In the genomic region with DNA sequence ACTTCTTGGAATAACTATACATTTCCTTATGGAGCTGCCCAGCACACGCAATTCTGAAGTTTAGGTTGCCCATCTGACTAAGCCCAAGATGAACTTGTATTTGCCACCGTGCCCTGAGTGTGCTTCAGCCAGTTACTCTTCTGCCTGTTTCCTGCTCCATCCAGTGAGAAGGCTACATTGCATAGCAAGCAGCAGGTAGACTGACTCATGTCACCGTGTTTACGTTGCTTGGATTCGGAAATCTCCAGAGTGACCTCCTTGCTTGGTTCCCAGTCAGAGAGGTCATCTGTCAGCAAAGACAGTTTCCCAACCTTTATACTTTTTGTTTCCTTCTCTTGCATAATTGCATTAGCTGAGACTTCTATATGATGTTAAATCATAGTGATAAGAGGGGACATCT, we compare ENCODE assay signal across 25 cellular contexts. TPM values are rescaled to one million over a fixed set of nuclear protein-coding genes. Genes with fewer than 3 reads are reported as not detected.
DNase-seq lines count a peak whose midpoint lies in the region; ATAC-seq and TF ChIP-seq lines count a peak whose summit lies in the region.
"Had no signal": no experiment of that assay in that cellular context is flagged by ENCODE, and none has a peak within 500 bp of the region (broad histone marks: within the 10 kb centered on the region; RNA-seq: fewer than 3 reads in every experiment).

No MANE protein-coding gene starts in this region.

- no peaks in the 10 kb centered on the region for H3K9me3 ChIP-seq in OCI-LY7 (ENCODE audit: low read length)
- H3K9me3 ChIP-seq in osteoblast (ENCODE audit: low read depth, low read length) = no peaks in the 10 kb centered on the region
- H3K9me3 ChIP-seq: heart left ventricle, testis had no signal

- intact Hi-C loops in OCI-LY7 (cut with micrococcal nuclease; ENCODE audit: unreplicated experiment) = no loop called here

- peaks cover 0 to 2% of the 10 kb centered on the region in 2 donors for H3K9me3 Mint-ChIP-seq in activated T-cell treated with anti-CD3 and anti-CD28 coated beads, Interleukin-2, amount 50 U/mL, for 72 hours
- H3K9me3 Mint-ChIP-seq: activated B cell treated with CpG ODN at 0.5 μM for 24 hours; activated naive CD8-positive, alpha-beta T cell treated with anti-CD3 and anti-CD28 coated beads, Interleukin-2, amount 10 ng/mL, durations not matched to agents 7 days and 5 days; activated T-helper 1 cell treated with anti-CD3 and anti-CD28 coated beads, Interleukin-12 subunit alpha, Interleukin-12 subunit beta, Interleukin-2, Interleukin-4 antibody, amounts not matched to agents 30 ng/mL and 10 ng/mL and 1 ng/mL, durations not matched to agents 14 hours and 24 hours and 36 hours; IgD-negative memory B cell; stimulated activated memory B cell treated with anti-CD40 and anti-IgM and Interleukin-4, amounts not matched to agents 10 μg/mL and 1 μg/mL and 100 μg/mL, for 72 hours had no signal

- H2AFZ ChIP-seq in OCI-LY7 (ENCODE audit: low read length) = no peak overlapping the region
- no peak overlapping the region for H2AFZ ChIP-seq in osteoblast (ENCODE audit: low read length)

- POLR2A ChIA-PET in OCI-LY7 (lab: Charles Lee) = interaction anchor here (1.2 kb wide), 1 partner anchor 77 kb away, joined by 3 read pairs; no protein-coding TSS in a partner anchor

- peaks cover 86% of the 10 kb centered on the region for H3K36me3 ChIP-seq in OCI-LY7 (ENCODE audit: insufficient read depth, low read length)
- H3K36me3 ChIP-seq in osteoblast (ENCODE audit: insufficient read depth, low read length) = peaks cover 7% of the 10 kb centered on the region

- no peak for ATAC-seq in activated T-cell treated with anti-CD3 and anti-CD28 coated beads, Interleukin-2, amount 50 U/mL, for 72 hours (replicated peaks in 1 of 2)
- ATAC-seq in esophagus mucosa = peak; percentile 80
- ATAC-seq in HG03095 (IDR thresholded peaks at IDR 0.05; ENCODE audit: unreplicated experiment) = no peak
- ATAC-seq: activated CD8-positive, alpha-beta T cell treated with anti-CD3 and anti-CD28 coated beads, Interleukin-2, amount 10 ng/mL, durations not matched to agents 7 days and 5 days; heart left ventricle; left cardiac atrium; stimulated activated memory B cell treated with anti-CD40 and anti-IgM and Interleukin-4, amounts not matched to agents 10 μg/mL and 1 μg/mL and 100 μg/mL, for 72 hours had no signal

- DNase-seq in activated T-cell treated with anti-CD3 and anti-CD28 coated beads, Interleukin-2, amount 50 U/mL, for 72 hours = no peak
- DNase-seq in activated T-cell treated with anti-CD3 and anti-CD28 coated beads, Interleukin-2, amount 50 U/mL, for 48 hours = no peak
- DNase-seq in OCI-LY7 (ENCODE audit: low spot score) (no peak), osteoblast (ENCODE audit: insufficient read length, low spot score, missing footprints) (peak; percentile 47), SKM-1 (lab: John Stamatoyannopoulos, UW; ENCODE audit: unreplicated experiment) (no peak), NCI-H1105 (lab: John Stamatoyannopoulos, UW) (no peak)
- DNase-seq: activated B cell treated with CpG ODN at 0.5 μM for 24 hours; activated CD8-positive, alpha-beta T cell treated with anti-CD3 and anti-CD28 coated beads, Interleukin-2, amount 10 ng/mL, durations not matched to agents 7 days and 5 days; activated naive CD8-positive, alpha-beta T cell treated with anti-CD3 and anti-CD28 coated beads, Interleukin-2, amount 10 ng/mL, durations not matched to agents 7 days and 5 days; central memory CD4-positive, alpha-beta T cell; HCEC 1CT; heart left ventricle; left cardiac atrium; mesendoderm; NCI-H2029 treated with DMSO at 0.1 percent for 48 hours; Right ventricle myocardium superior; testis had no signal

- H3K4me1 ChIP-seq in OCI-LY7 (ENCODE audit: insufficient read depth, low read length, poor library complexity, severe bottlenecking) (no peaks in the 10 kb centered on the region), osteoblast (ENCODE audit: insufficient read depth, low read length) (peaks cover 7% of the 10 kb centered on the region)
- H3K4me1 ChIP-seq: testis had no signal

- H4K20me1 ChIP-seq in OCI-LY7 (ENCODE audit: insufficient read depth, low read length) (peaks cover 12% of the 10 kb centered on the region; the same call in 1 of the 2 replicates), osteoblast (ENCODE audit: insufficient read depth, low read length) (peaks cover 43% of the 10 kb centered on the region)

- no peaks in the 10 kb centered on the region for H3K9me2 ChIP-seq in OCI-LY7 (ENCODE audit: insufficient read depth, low read length)

- H3K27ac ChIP-seq in OCI-LY7 (ENCODE audit: low read depth, low read length, poor library complexity, severe bottlenecking) (no peak overlapping the region), osteoblast (ENCODE audit: low read depth, low read length) (no peak overlapping the region)
- H3K27ac ChIP-seq: BLaER1, epithelial cell of prostate, heart left ventricle, testis had no signal

- H3K27me3 Mint-ChIP-seq in activated T-cell treated with anti-CD3 and anti-CD28 coated beads, Interleukin-2, amount 50 U/mL, for 72 hours (ENCODE audit: low read depth) = no peaks in the 10 kb centered on the region
- H3K27me3 Mint-ChIP-seq: activated B cell treated with CpG ODN at 0.5 μM for 24 hours; activated naive CD8-positive, alpha-beta T cell treated with anti-CD3 and anti-CD28 coated beads, Interleukin-2, amount 10 ng/mL, durations not matched to agents 7 days and 5 days; IgD-negative memory B cell; stimulated activated memory B cell treated with anti-CD40 and anti-IgM and Interleukin-4, amounts not matched to agents 10 μg/mL and 1 μg/mL and 100 μg/mL, for 72 hours had no signal

- peaks cover 65% of the 10 kb centered on the region for H3K79me2 ChIP-seq in OCI-LY7 (ENCODE audit: insufficient read depth, low read depth, low read length)
- peaks cover 77% of the 10 kb centered on the region for H3K79me2 ChIP-seq in osteoblast (ENCODE audit: insufficient read depth, low read length)

- no peaks in the 10 kb centered on the region for H3K27me3 ChIP-seq in osteoblast (ENCODE audit: insufficient read depth, low read length)
- H3K27me3 ChIP-seq: BLaER1, heart left ventricle, testis had no signal

- peaks cover 5 to 31% of the 10 kb centered on the region in 2 donors for H3K36me3 Mint-ChIP-seq in activated T-cell treated with anti-CD3 and anti-CD28 coated beads, Interleukin-2, amount 50 U/mL, for 72 hours (ENCODE audit: insufficient read depth in 2 of 2)

- CTCF ChIA-PET in OCI-LY7 (lab: Charles Lee; ENCODE audit: unreplicated experiment) = no interaction called here

- TF ChIP-seq CTCF in OCI-LY7 (conservative IDR thresholded peaks at IDR 0.05; ENCODE audit: low read length) (no peak), osteoblast (IDR thresholded peaks at IDR 0.05; ENCODE audit: extremely low read depth, low read depth, low read length) (no peak)

- H3K4me3 ChIP-seq in OCI-LY7 (ENCODE audit: low read depth, low read length, poor library complexity, severe bottlenecking) (no peak overlapping the region), osteoblast (ENCODE audit: insufficient read depth, low read length) (no peak overlapping the region)
- H3K4me3 ChIP-seq: BLaER1, heart left ventricle, smooth muscle cell, testis had no signal

- no peak overlapping the region for H3K4me3 Mint-ChIP-seq in activated T-cell treated with anti-CD3 and anti-CD28 coated beads, Interleukin-2, amount 50 U/mL, for 72 hours
- H3K4me3 Mint-ChIP-seq: activated B cell treated with CpG ODN at 0.5 μM for 24 hours; activated CD8-positive, alpha-beta T cell treated with anti-CD3 and anti-CD28 coated beads, Interleukin-2, amount 10 ng/mL, durations not matched to agents 7 days and 5 days; activated naive CD8-positive, alpha-beta T cell treated with anti-CD3 and anti-CD28 coated beads, Interleukin-2, amount 10 ng/mL, durations not matched to agents 7 days and 5 days; activated T-helper 1 cell treated with anti-CD3 and anti-CD28 coated beads, Interleukin-12 subunit alpha, Interleukin-12 subunit beta, Interleukin-2, Interleukin-4 antibody, amounts not matched to agents 30 ng/mL and 10 ng/mL and 1 ng/mL, durations not matched to agents 14 hours and 24 hours and 36 hours; IgD-negative memory B cell; stimulated activated memory B cell treated with anti-CD40 and anti-IgM and Interleukin-4, amounts not matched to agents 10 μg/mL and 1 μg/mL and 100 μg/mL, for 72 hours had no signal

- H3K4me2 ChIP-seq in OCI-LY7 (ENCODE audit: low read length) = no peak overlapping the region
- H3K4me2 ChIP-seq in osteoblast (ENCODE audit: insufficient read depth, low read length) = no peak overlapping the region
- H3K4me2 ChIP-seq: BLaER1, smooth muscle cell had no signal

- TSS peak; percentile 27 for BruUV-seq in OCI-LY7 (replicated peaks; lab: Mats Ljungman, UMichigan)

- peaks cover 76% of the 10 kb centered on the region for H3K4me1 Mint-ChIP-seq in activated T-cell treated with anti-CD3 and anti-CD28 coated beads, Interleukin-2, amount 50 U/mL, for 72 hours (ENCODE audit: low read depth)

- H3K27ac Mint-ChIP-seq in activated T-cell treated with anti-CD3 and anti-CD28 coated beads, Interleukin-2, amount 50 U/mL, for 72 hours = peak overlapping the region; percentile 41
- H3K27ac Mint-ChIP-seq: activated CD8-positive, alpha-beta T cell treated with anti-CD3 and anti-CD28 coated beads, Interleukin-2, amount 10 ng/mL, durations not matched to agents 7 days and 5 days had no signal

RNA-seq across cellular contexts. Expression of a gene that starts 30.9 kb away (rescaled TPM):
- under 1 TPM; 0.36 to 0.76 TPM for total RNA-seq in activated T-cell treated with anti-CD3 and anti-CD28 coated beads, Interleukin-2, amount 50 U/mL, for 72 hours
- total RNA-seq in OCI-LY7 (2014; rRNA removed; shearing (Covaris generic)) = not detected in 2 replicates
- total RNA-seq in OCI-LY7 (2022) (not detected in 2 replicates), esophagus mucosa (0.20 TPM), osteoblast (0.59 and 0.72 TPM in 2 replicates)

RNA-seq across cellular contexts. Expression of a gene that starts 53.6 kb away (rescaled TPM):
- 100 to 1,000 TPM; 107 to 118 TPM for total RNA-seq in activated T-cell treated with anti-CD3 and anti-CD28 coated beads, Interleukin-2, amount 50 U/mL, for 72 hours
- 113 and 117 TPM in 2 replicates for total RNA-seq in OCI-LY7 (2014; rRNA removed; shearing (Covaris generic))
- 137 and 141 TPM in 2 replicates for total RNA-seq in OCI-LY7 (2022)
- 51.9 TPM for total RNA-seq in esophagus mucosa
- total RNA-seq in osteoblast = 41.5 and 43.1 TPM in 2 replicates

RNA-seq across cellular contexts. Expression of a gene that starts 57.9 kb away (rescaled TPM):
- total RNA-seq in activated T-cell treated with anti-CD3 and anti-CD28 coated beads, Interleukin-2, amount 50 U/mL, for 72 hours = 100 to 1,000 TPM in 1 of 2 donors, 10 to 100 TPM in 1; 94.2 to 109 TPM
- 55.3 and 58.9 TPM in 2 replicates for total RNA-seq in OCI-LY7 (2014; rRNA removed; shearing (Covaris generic))
- total RNA-seq in OCI-LY7 (2022) (84.0 and 89.1 TPM in 2 replicates), esophagus mucosa (17.8 TPM), osteoblast (41.8 and 42.3 TPM in 2 replicates)
